ENCODE assay signal across 8 cellular contexts in the genomic region with DNA sequence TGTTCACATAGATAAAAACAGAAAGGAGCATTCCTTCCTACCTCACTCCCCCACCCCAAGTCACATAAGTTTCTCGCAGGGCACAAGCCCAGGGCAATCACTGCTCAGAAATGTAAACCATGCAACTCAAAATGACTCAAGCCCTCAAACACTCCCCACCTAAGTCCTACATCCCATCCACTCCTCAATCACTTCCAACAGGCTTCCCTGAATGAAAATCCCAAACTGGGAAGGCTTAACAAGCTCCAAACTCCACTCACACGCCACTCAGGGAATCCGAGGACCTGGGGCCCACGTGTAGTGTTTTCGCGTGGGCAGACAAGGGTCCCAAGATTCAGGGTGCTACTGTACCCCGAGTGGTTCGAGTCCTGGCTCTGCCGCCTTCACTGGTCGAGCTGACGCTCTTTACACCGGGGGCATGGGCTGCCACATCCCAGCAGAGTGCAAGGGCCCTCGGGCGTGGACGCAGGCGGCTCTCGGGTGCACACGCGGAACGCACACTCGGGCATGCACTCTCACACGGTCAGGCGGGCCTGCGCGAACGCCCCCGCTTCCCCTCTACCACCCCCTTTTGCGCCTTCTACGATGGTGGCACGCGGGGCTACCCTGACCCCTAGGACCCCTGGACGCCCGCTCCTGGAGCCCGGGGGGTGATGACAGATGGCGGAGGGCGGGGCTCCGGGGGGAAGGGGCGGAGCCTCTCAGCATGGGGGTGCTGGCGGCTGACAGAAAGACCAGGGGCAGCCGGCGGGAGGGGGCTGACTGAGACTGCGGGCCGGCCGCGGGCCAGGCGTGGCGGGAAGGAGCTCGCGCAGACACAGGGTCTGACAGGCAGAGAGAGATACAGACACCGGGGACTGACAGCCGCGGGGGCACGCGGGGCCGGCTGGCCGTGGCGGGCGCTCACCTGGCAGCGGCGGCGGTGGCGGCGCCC. TPM values are rescaled to one million over a fixed set of nuclear protein-coding genes. Genes with fewer than 3 reads are reported as not detected.
DNase-seq lines count a peak whose midpoint lies in the region; ATAC-seq and TF ChIP-seq lines count a peak whose summit lies in the region.

No MANE protein-coding gene starts in this region.

- H3K4me3 ChIP-seq in Jurkat, Clone E6-1 (ENCODE audit: low read length): peak overlapping the region; percentile 88
- H3K4me3 ChIP-seq in right atrium auricular region (peak overlapping the region; percentile 70 to 76), rectal smooth muscle tissue (ENCODE audit: low read length) (peak overlapping the region; percentile 78), aorta (ENCODE audit: low read length in 2 of 2) (peak overlapping the region; percentile 83 to 96)

- WGBS in aorta, 2 donors: 1 to 2% methylated on average over 46 to 63 of the region's 63 CpGs

- H3K36me3 ChIP-seq in right atrium auricular region (no peaks in the 10 kb centered on the region), rectal smooth muscle tissue (ENCODE audit: control insufficient read depth, insufficient read depth, low read length) (no peaks in the 10 kb centered on the region), aorta (ENCODE audit: control insufficient read depth in 1 of 2, insufficient read depth in 2 of 2, low read length in 1 of 2) (no peaks in the 10 kb centered on the region)

- H3K9ac ChIP-seq in rectal smooth muscle tissue (ENCODE audit: low read length): peak overlapping the region; percentile 53

- H3K4me1 ChIP-seq in right atrium auricular region (peaks cover 0 to 35% of the 10 kb centered on the region in 2 donors), rectal smooth muscle tissue (ENCODE audit: control insufficient read depth, insufficient read depth, low read length) (peaks cover 2% of the 10 kb centered on the region), aorta (ENCODE audit: control insufficient read depth in 1 of 2, insufficient read depth in 2 of 2, low read length in 2 of 2) (peaks cover 3% of the 10 kb centered on the region in 2 donors)

- H3K9me3 ChIP-seq in right atrium auricular region (no peaks in the 10 kb centered on the region), aorta (ENCODE audit: control insufficient read depth, low read length) (no peaks in the 10 kb centered on the region)

- no peaks in the 10 kb centered on the region for H3K27me3 ChIP-seq in right atrium auricular region
- no peaks in the 10 kb centered on the region for H3K27me3 ChIP-seq in rectal smooth muscle tissue (ENCODE audit: control insufficient read depth, insufficient read depth, low read length)
- no peaks in the 10 kb centered on the region for H3K27me3 ChIP-seq in aorta (ENCODE audit: control insufficient read depth in 1 of 2, insufficient read depth in 2 of 2, low read length in 1 of 2)

- DNase-seq in EH (ENCODE audit: low read depth): peak; percentile 93
- no peak for DNase-seq in Jurkat, Clone E6-1 (ENCODE audit: low read depth, low spot score)
- DNase-seq in T-helper 1 cell: peak; percentile 60 to 70 (median 67)
- peak; percentile 92 for DNase-seq in amniotic epithelial cell (ENCODE audit: low read depth)
- DNase-seq in right atrium auricular region (ENCODE audit: low spot score): peak; percentile 77
- DNase-seq in aorta: peak; percentile 87 to 94

- ATAC-seq in GM21737 (IDR thresholded peaks at IDR 0.05; ENCODE audit: unreplicated experiment) (peak; percentile 53), aorta (ENCODE audit: low FRiP score) (peak; percentile 85)

- intact Hi-C loops in aorta (cut with DNase I): loop anchor here (2.0 to 5.0 kb wide), 4 partner anchors 24 to 140 kb away; a partner anchor contains a TSS

- H3K27ac ChIP-seq in right atrium auricular region (peak overlapping the region; percentile 90 to 91), rectal smooth muscle tissue (ENCODE audit: low read depth, low read length) (peak overlapping the region; percentile 81), aorta (ENCODE audit: low read depth in 1 of 2, low read length in 2 of 2) (peak overlapping the region; percentile 53 to 98)

- no peak for TF ChIP-seq CTCF in right atrium auricular region (IDR thresholded peaks at IDR 0.05)

RNA-seq across cellular contexts. Expression of a gene that starts 0.7 kb away (rescaled TPM):
- 13.8 TPM for polyA plus RNA-seq in Jurkat, Clone E6-1 (2012; ENCODE audit: insufficient read depth, insufficient read length)
- total RNA-seq in right atrium auricular region (10 to 100 TPM; 23.8 to 25.7 TPM), aorta (10 to 100 TPM; 50.7 to 98.6 TPM)
- 10 to 100 TPM; 11.0 to 26.9 TPM for polyA plus RNA-seq in aorta

RNA-seq across cellular contexts. Expression of a gene that starts 23.8 kb away (rescaled TPM):
- polyA plus RNA-seq in Jurkat, Clone E6-1 (2012; ENCODE audit: insufficient read depth, insufficient read length): not detected
- total RNA-seq in right atrium auricular region: 10 to 100 TPM in 1 of 2 donors, 1 to 10 TPM in 1; 9.7 to 13.7 TPM
- 10 to 100 TPM; 21.4 to 22.6 TPM for total RNA-seq in aorta
- 10 to 100 TPM; 17.3 to 37.0 TPM for polyA plus RNA-seq in aorta

RNA-seq across cellular contexts. Expression of a gene that starts 49.7 kb away (rescaled TPM):
- not detected for polyA plus RNA-seq in Jurkat, Clone E6-1 (2012; ENCODE audit: insufficient read depth, insufficient read length)
- 1 to 10 TPM; 1.8 to 4.9 TPM for total RNA-seq in right atrium auricular region
- total RNA-seq in aorta: under 1 TPM; 0.39 to 0.72 TPM
- polyA plus RNA-seq in aorta: under 1 TPM in 1 of 2 donors, not detected in 1; 0.38 TPM
